In genomic region chrX:31014474-31014873, GRCh38 we compare ENCODE assay signal across 14 cellular contexts. TPM values are rescaled to one million over a fixed set of nuclear protein-coding genes. Genes with fewer than 3 reads are reported as not detected.
A peak's percentile ranks its signal among the peaks of the same experiment; 100 is the strongest.
DNase-seq lines count a peak whose midpoint lies in the region; ATAC-seq, FAIRE-seq and TF ChIP-seq lines count a peak whose summit lies in the region.
"Not testable (repeated sequence)": the region's sequence is repeated elsewhere in the genome, so short reads cannot be mapped to it uniquely, and the experiment has no call there.
"Had no signal": no experiment of that assay in that cellular context is flagged by ENCODE, and none has a peak within 500 bp of the region (broad histone marks: within the 10 kb centered on the region; RNA-seq: fewer than 3 reads in every experiment).

No MANE protein-coding gene starts in this region.

- not testable (repeated sequence) for H2BK15ac ChIP-seq in H1 (ENCODE audit: low read length)

- H4K5ac ChIP-seq in H1 (ENCODE audit: insufficient read length, low read depth, low read length): not testable (repeated sequence)

- not testable (repeated sequence) for TF ChIP-seq EP300 in H1 (IDR thresholded peaks at IDR 0.05; ENCODE audit: borderline replicate concordance in 1 of 2, low read depth in 2 of 2, low read length in 2 of 2)

- H4K8ac ChIP-seq in H1 (ENCODE audit: extremely low read depth, insufficient read depth, low read length): not testable (repeated sequence)

- H3K9me2 ChIP-seq in GM23338 (ENCODE audit: insufficient read depth): not testable (repeated sequence)

- not testable (repeated sequence) for H3K9me3 Mint-ChIP-seq in GM23338

- H3K4me3 ChIP-seq in GM23338; NT2/D1 (ENCODE audit: insufficient read length, low read depth); H1 (ENCODE audit: extremely low read depth in 1 of 4, insufficient read depth in 2 of 4, low read depth in 3 of 4, low read length in 4 of 4); testis: not testable (repeated sequence)

- not testable (repeated sequence) for H3K27me3 ChIP-seq in GM23338 (ENCODE audit: insufficient read depth); NT2/D1 (ENCODE audit: insufficient read depth, insufficient read length); H1 (replicated peaks in 1 of 4; ENCODE audit: control insufficient read depth in 3 of 4, extremely low read depth in 1 of 4, insufficient read depth in 3 of 4, low read length in 3 of 4); testis

- H3K4me1 ChIP-seq in GM23338 (ENCODE audit: insufficient read depth); NT2/D1 (ENCODE audit: insufficient read depth, insufficient read length); H1 (replicated peaks in 1 of 4; ENCODE audit: control insufficient read depth in 3 of 4, insufficient read depth in 4 of 4, low read length in 3 of 4); testis: not testable (repeated sequence)

- TF ChIP-seq CTCF in GM23338 (conservative IDR thresholded peaks at IDR 0.05; ENCODE audit: low read depth in 2 of 2); H1 (IDR thresholded peaks at IDR 0.05; ENCODE audit: control extremely low read depth in 1 of 3, insufficient read depth in 1 of 3, low read depth in 1 of 3, low read length in 3 of 3); testis (IDR thresholded peaks at IDR 0.05): not testable (repeated sequence)

- H3K79me1 ChIP-seq in H1 (ENCODE audit: low read depth, low read length): not testable (repeated sequence)

- H3F3A ChIP-seq in GM23338 (replicated peaks; ENCODE audit: low read depth): not testable (repeated sequence)

- H3K4ac ChIP-seq in H1 (replicated peaks; ENCODE audit: insufficient read length, low read depth, low read length): not testable (repeated sequence)

- not testable (repeated sequence) for FAIRE-seq in H1 (lab: Jason Lieb, UNC)

- not testable (repeated sequence) for H4K20me1 ChIP-seq in GM23338 (replicated peaks; ENCODE audit: insufficient read depth); H1 (replicated peaks in 1 of 2; ENCODE audit: control insufficient read depth in 1 of 2, insufficient read depth in 2 of 2, low read length in 2 of 2)

- H3K36me3 ChIP-seq in GM23338 (ENCODE audit: insufficient read depth); NT2/D1 (ENCODE audit: insufficient read depth, insufficient read length, low read length); H1 (ENCODE audit: control insufficient read depth in 2 of 4, insufficient read depth in 4 of 4, low read length in 3 of 4); testis (ENCODE audit: low read depth, missing control alignments): not testable (repeated sequence)

- H3K79me2 ChIP-seq in GM23338 (replicated peaks; ENCODE audit: insufficient read depth); H1 (ENCODE audit: control insufficient read depth in 1 of 2, insufficient read depth in 2 of 2, low read length in 2 of 2): not testable (repeated sequence)

- H3K23me2 ChIP-seq in H1 (ENCODE audit: low read depth, low read length): not testable (repeated sequence)

- POLR2A ChIA-PET in H1 (lab: Charles Lee; ENCODE audit: partially characterized antibody): not testable (repeated sequence)

- not testable (repeated sequence) for H3K4me1 Mint-ChIP-seq in GM23338

- not testable (repeated sequence) for H4K91ac ChIP-seq in H1 (replicated peaks; ENCODE audit: insufficient read length, low read length)

- not testable (repeated sequence) for H3K14ac ChIP-seq in H1 (ENCODE audit: insufficient read length)

- not testable (repeated sequence) for H2AFZ ChIP-seq in GM23338; H1 (ENCODE audit: low read length)

- not testable (repeated sequence) for H2BK120ac ChIP-seq in H1 (replicated peaks; ENCODE audit: low read depth, low read length)

- not testable (repeated sequence) for H3K9me3 ChIP-seq in NT2/D1 (ENCODE audit: insufficient read depth, low read length); H1 (ENCODE audit: insufficient read depth in 2 of 2, low read depth in 1 of 2, low read length in 1 of 2); testis

- not testable (repeated sequence) for H3K27ac ChIP-seq in GM23338 (ENCODE audit: low read depth); H1 (ENCODE audit: low read depth, low read length); testis

- H3K4me2 ChIP-seq in GM23338; H1 (ENCODE audit: insufficient read depth in 1 of 2, low read depth in 2 of 2, low read length in 2 of 2): not testable (repeated sequence)

- TF ChIP-seq POLR2A in H1 (IDR thresholded peaks at IDR 0.05; ENCODE audit: control extremely low read depth in 1 of 2, low read depth in 2 of 2, low read length in 2 of 2); testis (IDR thresholded peaks at IDR 0.05): not testable (repeated sequence)

- H3K23ac ChIP-seq in H1 (ENCODE audit: insufficient read length): not testable (repeated sequence)

- DNase-seq in GM23338 (ENCODE audit: low spot score): peak; percentile 41
- DNase-seq in NCI-H1048 (lab: John Stamatoyannopoulos, UW): peak; percentile 17
- DNase-seq in NT2/D1 (ENCODE audit: low read depth, low spot score): peak; percentile 23
- DNase-seq in H1 (ENCODE audit: low read depth in 1 of 2, low spot score in 2 of 2): not testable (repeated sequence)
- DNase-seq in iPS DF 19.7 (ENCODE audit: low read depth, low spot score): peak; percentile 20
- DNase-seq in testis: peak; percentile 17

- H3K9ac ChIP-seq in NT2/D1 (ENCODE audit: insufficient read length, low read depth); H1 (replicated peaks in 1 of 4; ENCODE audit: extremely low read depth in 1 of 4, low read depth in 3 of 4, low read length in 3 of 4): not testable (repeated sequence)

- WGBS in H1 (ENCODE audit: extremely low coverage in 1 of 2, insufficient coverage in 1 of 2, insufficient read length in 1 of 2, insufficient replicate concordance in 2 of 2, low coverage in 1 of 2, low lambda C conversion rate in 2 of 2, missing lambda C conversion rate in 1 of 2), 2 experiments: 89% methylated on average over 8 of the region's 11 CpGs; no CpG with 5 or more reads in 1 of the 2 experiments
- WGBS in testis, 2 donors: 62 to 74% methylated on average over 6 to 11 of the region's 11 CpGs

- not testable (repeated sequence) for H3K27me3 Mint-ChIP-seq in GM23338 (ENCODE audit: insufficient read depth, low read depth, poor library complexity)

- H2BK12ac ChIP-seq in H1 (ENCODE audit: low read depth, low read length): not testable (repeated sequence)

- not testable (repeated sequence) for H3K18ac ChIP-seq in H1 (ENCODE audit: extremely low read depth, low read length)

- not testable (repeated sequence) for H2AK5ac ChIP-seq in H1 (ENCODE audit: low read depth, low read length)

- not testable (repeated sequence) for H3K27ac Mint-ChIP-seq in GM23338

- H2BK20ac ChIP-seq in H1 (ENCODE audit: low read length): not testable (repeated sequence)

- intact Hi-C loops in testis (cut with DNase I; ENCODE audit: low total_unique reads): not testable (repeated sequence)

- H3K4me3 Mint-ChIP-seq in GM23338: not testable (repeated sequence)

- ATAC-seq in GM23338: not testable (repeated sequence)

- H3K36me3 Mint-ChIP-seq in GM23338 (ENCODE audit: low read depth): not testable (repeated sequence)

- not testable (repeated sequence) for H3K56ac ChIP-seq in H1 (replicated peaks; ENCODE audit: insufficient read length, low read depth, low read length)

- CTCF ChIA-PET in H1 (lab: Charles Lee; ENCODE audit: partially characterized antibody): not testable (repeated sequence)

- not testable (repeated sequence) for H2BK5ac ChIP-seq in H1 (ENCODE audit: low read depth, low read length)

- not testable (repeated sequence) for TF ChIP-seq RAD21 in H1 (IDR thresholded peaks at IDR 0.05 in 1 of 2, conservative IDR thresholded peaks at IDR 0.05 in 1 of 2; ENCODE audit: low read depth in 2 of 2, low read length in 2 of 2)

TF ChIP-seq in H1, 55 proteins besides CTCF, POLR2A, EP300 and RAD21:
- peak; percentile 47; the same call in 1 of the 2 replicates for TF ChIP-seq YY1 (IDR thresholded peaks at IDR 0.05; ENCODE audit: low read depth, low read length)

RNA-seq across cellular contexts. Expression of gene FTHL17, which starts 57.4 kb away (rescaled TPM):
- total RNA-seq in GM23338 (2014; rRNA removed; shearing (Covaris generic)): not detected in 2 replicates
- polyA plus RNA-seq in GM23338 (2016; fragmentation: Nextera tagmentation; extraction: Ambion mirVana) (not detected in 2 replicates), H1 (2011; rRNA removed) (not detected in 2 replicates), testis (ENCODE audit: insufficient read depth, low read depth, low replicate concordance) (3.2 TPM)
- not detected in 2 replicates for total RNA-seq in H1 (2021; fragmentation: NEBNext Ultra II Directional; extraction: Animal tissue kit (Norgen Biotek cat#: 25700))
- not detected for polyA plus RNA-seq in H1 (2011; cell fraction: cytosol; rRNA removed)
- polyA plus RNA-seq in H1 (2011; cell fraction: nucleus; rRNA removed): not detected
- polyA plus RNA-seq in H1 (2012, experiment 1 of 2): not detected in 4 replicates
- polyA plus RNA-seq in H1 (2012, experiment 2 of 2): not detected
- polyA plus RNA-seq in H1 (2013, experiment 1 of 2): not detected
- polyA plus RNA-seq in H1 (2013, experiment 2 of 2): not detected
- polyA minus RNA-seq in H1 (2011; rRNA and poly(A)+ RNA removed): not detected in 2 replicates
- polyA minus RNA-seq in H1 (2011; cell fraction: cytosol; rRNA and poly(A)+ RNA removed): not detected
- polyA minus RNA-seq in H1 (2011; cell fraction: nucleus; rRNA and poly(A)+ RNA removed): not detected
- total RNA-seq in testis: 1 to 10 TPM; 2.4 to 5.0 TPM
- total RNA-seq: A172; A673; Calu3; CD4-positive, alpha-beta memory T cell; Daoy; GM12878; GM23248 had no signal
- polyA plus RNA-seq: BJ; CD4-positive, alpha-beta memory T cell; GM12878; GM23248 had no signal
